Comparison of ENCODE assay signal across 9 cellular contexts in the genomic region with DNA sequence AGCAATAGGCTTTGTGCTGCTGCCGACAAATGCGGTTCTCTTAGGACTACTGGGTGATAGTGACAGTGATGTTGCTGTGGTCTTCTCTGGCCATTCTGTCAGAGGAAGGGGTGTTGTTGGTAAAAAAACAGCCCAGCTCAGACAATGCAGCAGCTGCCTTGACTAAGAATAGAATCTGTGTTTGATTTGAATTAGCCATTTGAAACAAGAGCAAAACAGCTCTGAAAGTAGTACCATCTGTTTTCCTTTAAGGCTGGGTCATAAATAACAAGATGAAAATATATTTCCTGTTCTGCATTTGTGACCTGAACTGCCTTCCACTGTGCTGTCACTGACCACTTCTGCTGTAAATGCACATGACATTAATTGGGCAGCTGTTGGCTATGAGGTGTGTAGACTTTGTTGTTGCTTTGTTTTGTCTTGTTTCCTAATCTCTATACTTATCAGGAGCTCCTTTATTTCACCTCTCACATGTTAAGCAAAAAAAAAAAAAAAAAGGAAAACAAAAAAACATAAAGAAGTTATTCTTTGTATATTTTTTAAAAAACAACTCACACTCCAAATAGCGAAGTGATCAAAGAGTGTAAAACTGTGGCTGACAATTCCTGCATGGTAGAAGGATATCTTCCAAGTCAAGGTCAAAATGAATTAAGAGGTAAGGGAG.
DNase-seq lines count a peak whose midpoint lies in the region; ATAC-seq lines count a peak whose summit lies in the region.
"Had no signal": no experiment of that assay in that cellular context is flagged by ENCODE, and none has a peak within 500 bp of the region (broad histone marks: within the 10 kb centered on the region; RNA-seq: fewer than 3 reads in every experiment).

No MANE protein-coding gene starts in this region.

- DNase-seq in epidermal melanocyte (ENCODE audit: insufficient read length, low spot score) (peak; percentile 45), H4 (ENCODE audit: low spot score) (no peak), NCI-H446 (lab: John Stamatoyannopoulos, UW) (no peak), NCI-H2081 treated with DMSO at 0.1 percent for 48 hours (lab: John Stamatoyannopoulos, UW) (no peak), activated gamma-delta T cell (lab: John Stamatoyannopoulos, UW) (no peak)
- DNase-seq: stimulated activated naive CD8-positive, alpha-beta T cell treated with anti-CD3 and anti-CD28 coated beads, Interleukin-15, amount 100 ng/mL, for 72 hours had no signal

- ATAC-seq in GM18502 (IDR thresholded peaks at IDR 0.05; ENCODE audit: poor library complexity, unreplicated experiment): peak; percentile 70
- ATAC-seq in GM21529 (IDR thresholded peaks at IDR 0.05; ENCODE audit: unreplicated experiment): peak; percentile 84
- peak; percentile 70 for ATAC-seq in HG03521 (IDR thresholded peaks at IDR 0.05; ENCODE audit: unreplicated experiment)
- ATAC-seq: stimulated activated naive CD8-positive, alpha-beta T cell treated with anti-CD3 and anti-CD28 coated beads, Interleukin-15, amount 100 ng/mL, for 72 hours had no signal
